ENCODE assay signal across 9 cellular contexts in genomic region chr20:63215101-63216040, GRCh38. TPM values are rescaled to one million over a fixed set of nuclear protein-coding genes. Genes with fewer than 3 reads are reported as not detected.
DNase-seq lines count a peak whose midpoint lies in the region; ATAC-seq, FAIRE-seq and TF ChIP-seq lines count a peak whose summit lies in the region.
"Had no signal": no experiment of that assay in that cellular context is flagged by ENCODE, and none has a peak within 500 bp of the region (broad histone marks: within the 10 kb centered on the region; RNA-seq: fewer than 3 reads in every experiment).

No MANE protein-coding gene starts in this region.

- H3K9me3 ChIP-seq in OCI-LY1 (ENCODE audit: low read length), result no peaks in the 10 kb centered on the region
- no peaks in the 10 kb centered on the region for H3K9me3 ChIP-seq in kidney (ENCODE audit: control insufficient read depth in 1 of 2, low read length in 2 of 2)

- peaks cover 46% of the 10 kb centered on the region for H3K36me3 ChIP-seq in OCI-LY1 (ENCODE audit: insufficient read depth, low read length)
- H3K36me3 ChIP-seq in kidney (ENCODE audit: control insufficient read depth in 1 of 2, insufficient read depth in 2 of 2, low read length in 2 of 2), result peaks cover 10 to 19% of the 10 kb centered on the region in 2 donors

- peaks cover 54% of the 10 kb centered on the region for H3K4me1 Mint-ChIP-seq in brain
- H3K4me1 Mint-ChIP-seq in stimulated activated naive B cell treated with anti-CD40 and anti-IgM and Interleukin-4, amounts not matched to agents 10 μg/mL and 1 μg/mL and 100 μg/mL, for 72 hours, result peaks cover 32 to 60% of the 10 kb centered on the region in 2 donors

- no peak for FAIRE-seq in kidney (lab: Jason Lieb, UNC)

- peaks cover 46% of the 10 kb centered on the region for H3K36me3 Mint-ChIP-seq in brain
- peaks cover 24 to 37% of the 10 kb centered on the region in 2 donors for H3K36me3 Mint-ChIP-seq in stimulated activated naive B cell treated with anti-CD40 and anti-IgM and Interleukin-4, amounts not matched to agents 10 μg/mL and 1 μg/mL and 100 μg/mL, for 72 hours

- intact Hi-C loops in kidney (cut with DNase I), result no loop called here

- in situ Hi-C loops in ACHN (cut with HindIII; ENCODE audit: low pct_ligation_motif_present, low pct_unique_long_range_greater_than_20kb, low sequenced_read_pairs), result no loop called here

- H3K27ac Mint-ChIP-seq in brain, result peak overlapping the region; percentile 89 to 98 (median 95)
- H3K27ac Mint-ChIP-seq in stimulated activated naive B cell treated with anti-CD40 and anti-IgM and Interleukin-4, amounts not matched to agents 10 μg/mL and 1 μg/mL and 100 μg/mL, for 72 hours, result peak overlapping the region; percentile 92

- H3K4me2 ChIP-seq in OCI-LY1 (ENCODE audit: low read length), result peak overlapping the region; percentile 69

- H3K4me1 ChIP-seq in OCI-LY1 (ENCODE audit: insufficient read depth, low read length, severe bottlenecking) (peaks cover 24% of the 10 kb centered on the region), kidney (ENCODE audit: control insufficient read depth in 1 of 2, insufficient read depth in 1 of 2, low read depth in 1 of 2, low read length in 2 of 2) (peaks cover 0 to 24% of the 10 kb centered on the region in 2 donors)

- H3K79me2 ChIP-seq in OCI-LY1 (ENCODE audit: insufficient read depth, low read length), result peaks cover 37% of the 10 kb centered on the region

- TF ChIP-seq CTCF in OCI-LY1 (IDR thresholded peaks at IDR 0.05; ENCODE audit: low read length) (peak; percentile 38; the same call in 1 of the 2 replicates), brain (conservative IDR thresholded peaks at IDR 0.05) (peak; percentile 31 to 36), kidney (IDR thresholded peaks at IDR 0.05; ENCODE audit: borderline replicate concordance, extremely low read depth, insufficient read depth) (peak; percentile 44)

- H4K20me1 ChIP-seq in OCI-LY1 (ENCODE audit: insufficient read depth, low read length), result no peaks in the 10 kb centered on the region

- DNase-seq in ACHN, result peak; percentile 72
- peak; percentile 87 for DNase-seq in kidney
- DNase-seq in stimulated activated naive B cell treated with anti-CD40 and anti-IgM and Interleukin-4, amounts not matched to agents 10 μg/mL and 1 μg/mL and 100 μg/mL, for 72 hours, result no peak
- no peak for DNase-seq in mucosa of gallbladder (ENCODE audit: low spot score)

- no peaks in the 10 kb centered on the region for H3K27me3 ChIP-seq in OCI-LY1 (ENCODE audit: insufficient read depth, low read length)

- H3K27ac ChIP-seq in OCI-LY1 (ENCODE audit: low read depth, low read length, poor library complexity, severe bottlenecking) (no peak overlapping the region), kidney (ENCODE audit: low read depth in 2 of 2, low read length in 2 of 2) (peak overlapping the region; percentile 23 to 41)

- H3K4me3 Mint-ChIP-seq in brain, result peak overlapping the region; percentile 96 to 99 (median 98)
- peak overlapping the region; percentile 90 to 95 for H3K4me3 Mint-ChIP-seq in stimulated activated naive B cell treated with anti-CD40 and anti-IgM and Interleukin-4, amounts not matched to agents 10 μg/mL and 1 μg/mL and 100 μg/mL, for 72 hours

- peak overlapping the region; percentile 97 for H3K9ac ChIP-seq in OCI-LY1 (ENCODE audit: low read length)
- peak overlapping the region; percentile 35 to 47 for H3K9ac ChIP-seq in kidney (ENCODE audit: low read length in 2 of 2)

- H3K9me3 Mint-ChIP-seq in brain, result no peaks in the 10 kb centered on the region
- no peaks in the 10 kb centered on the region for H3K9me3 Mint-ChIP-seq in stimulated activated naive B cell treated with anti-CD40 and anti-IgM and Interleukin-4, amounts not matched to agents 10 μg/mL and 1 μg/mL and 100 μg/mL, for 72 hours

- H3K9me2 ChIP-seq in OCI-LY1 (ENCODE audit: low read depth, low read length), result no peaks in the 10 kb centered on the region

- peaks cover 25% of the 10 kb centered on the region for H3K27me3 Mint-ChIP-seq in brain
- peaks cover 5 to 7% of the 10 kb centered on the region in 2 donors for H3K27me3 Mint-ChIP-seq in stimulated activated naive B cell treated with anti-CD40 and anti-IgM and Interleukin-4, amounts not matched to agents 10 μg/mL and 1 μg/mL and 100 μg/mL, for 72 hours

- peak; percentile 21 for ATAC-seq in HG03025 (IDR thresholded peaks at IDR 0.05; ENCODE audit: low FRiP score, unreplicated experiment)
- ATAC-seq in stimulated activated naive B cell treated with anti-CD40 and anti-IgM and Interleukin-4, amounts not matched to agents 10 μg/mL and 1 μg/mL and 100 μg/mL, for 72 hours (replicated peaks), result peak; percentile 1 to 35

- peak overlapping the region; percentile 96 for H3K4me3 ChIP-seq in GM08714 (ENCODE audit: low read length)
- H3K4me3 ChIP-seq in OCI-LY1 (ENCODE audit: low read depth, low read length, poor library complexity, severe bottlenecking), result peak overlapping the region; percentile 78
- H3K4me3 ChIP-seq in kidney (ENCODE audit: low read length in 2 of 2), result peak overlapping the region; percentile 71 to 82

- H2AFZ ChIP-seq in OCI-LY1 (ENCODE audit: low read length), result no peak overlapping the region

- H3F3A ChIP-seq in OCI-LY1 (ENCODE audit: insufficient read depth, low read length), result no peaks in the 10 kb centered on the region

RNA-seq across cellular contexts. Expression of gene YTHDF1, which starts 0.6 kb away (rescaled TPM):
- polyA plus RNA-seq in brain (ENCODE audit: insufficient read depth, low read depth, low replicate concordance), result 41.3 TPM
- 43.1 TPM for total RNA-seq in kidney
- 21.9 TPM for polyA plus RNA-seq in kidney (ENCODE audit: insufficient read depth, low read depth, low replicate concordance)
- total RNA-seq in mucosa of gallbladder, result 40.8 TPM

RNA-seq across cellular contexts. Expression of gene BIRC7, which starts 20.3 kb away (rescaled TPM):
- polyA plus RNA-seq in brain (ENCODE audit: insufficient read depth, low read depth, low replicate concordance), result not detected
- 4.0 TPM for total RNA-seq in kidney
- polyA plus RNA-seq in kidney (ENCODE audit: insufficient read depth, low read depth, low replicate concordance), result 0.30 TPM
- total RNA-seq in mucosa of gallbladder, result 0.14 TPM

RNA-seq across cellular contexts. Expression of gene NKAIN4, which starts 38.9 kb away (rescaled TPM):
- polyA plus RNA-seq in brain (ENCODE audit: insufficient read depth, low read depth, low replicate concordance), result 17.7 TPM
- 29.7 TPM for total RNA-seq in kidney
- polyA plus RNA-seq in kidney (ENCODE audit: insufficient read depth, low read depth, low replicate concordance), result 107 TPM
- total RNA-seq in mucosa of gallbladder, result not detected
- total RNA-seq: subcutaneous adipose tissue had no signal

RNA-seq across cellular contexts. Expression of gene ARFGAP1, which starts 57.2 kb away (rescaled TPM):
- 42.2 TPM for polyA plus RNA-seq in brain (ENCODE audit: insufficient read depth, low read depth, low replicate concordance)
- total RNA-seq in kidney, result 84.3 TPM
- 40.4 TPM for polyA plus RNA-seq in kidney (ENCODE audit: insufficient read depth, low read depth, low replicate concordance)
- 106 TPM for total RNA-seq in mucosa of gallbladder

Comparison
In these comparisons a context has a peak if more than half of its experiments do, and no peak if none do; other contexts are left out.
1. DNase-seq: peak in ACHN (single experiment) and kidney (single experiment); none in stimulated activated naive B cell treated with anti-CD40 and anti-IgM and Interleukin-4, amounts not matched to agents 10 μg/mL and 1 μg/mL and 100 μg/mL, for 72 hours (single experiment) and mucosa of gallbladder (single experiment).
2. RNA of gene NKAIN4, which starts 38.9 kb away (total RNA-seq): 29.7 TPM in kidney (single experiment); not detected in mucosa of gallbladder (single experiment); every median in the first group is over 10 times any median in the second.
3. Peak in every context shown above with its lines, with median percentiles within 50 percentile points of each other: H3K4me3 ChIP-seq and CTCF ChIP-seq.